ENCODE assay signal across 7 cellular contexts in the genomic region with DNA sequence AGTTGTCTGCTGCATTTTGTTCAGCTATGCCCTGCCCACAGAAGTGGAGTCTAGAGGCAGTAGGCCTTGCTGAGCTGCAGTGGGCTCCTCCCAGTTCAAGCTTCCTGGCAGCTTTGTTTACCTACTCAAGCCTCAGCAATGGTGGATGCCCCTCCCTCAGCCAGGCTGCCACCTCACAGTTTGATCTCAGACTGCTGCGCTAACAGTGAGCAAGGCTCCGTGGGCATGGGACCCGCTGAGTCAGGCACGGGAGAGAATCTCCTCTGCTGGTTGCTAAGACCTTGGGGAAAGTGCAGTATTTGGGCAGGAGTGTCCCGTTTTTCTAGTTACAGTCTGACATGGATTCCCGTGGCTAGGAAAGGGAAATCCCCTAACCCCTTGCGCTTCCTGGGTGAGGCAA. TPM values are rescaled to one million over a fixed set of nuclear protein-coding genes. Genes with fewer than 3 reads are reported as not detected.
DNase-seq lines count a peak whose midpoint lies in the region; TF ChIP-seq lines count a peak whose summit lies in the region.
"Not testable (repeated sequence)": the region's sequence is repeated elsewhere in the genome, so short reads cannot be mapped to it uniquely, and the experiment has no call there.

No MANE protein-coding gene starts in this region.

- dilution Hi-C loops in mammary epithelial cell (cut with HindIII; ENCODE audit: low sequenced_read_pairs): not testable (repeated sequence)

- H3K79me2 ChIP-seq in H9 (ENCODE audit: insufficient read depth, low read length): not testable (repeated sequence)
- H3K79me2 ChIP-seq in mammary epithelial cell (ENCODE audit: insufficient read depth, low read length): peaks cover 28% of the 10 kb centered on the region

- peaks cover 10% of the 10 kb centered on the region for H3K36me3 ChIP-seq in mammary epithelial cell (ENCODE audit: insufficient read depth, low read length)

- not testable (repeated sequence) for H3K4ac ChIP-seq in H9 (ENCODE audit: low read depth, low read length)

- not testable (repeated sequence) for H3K79me1 ChIP-seq in H9 (ENCODE audit: insufficient read depth, low read depth, low read length, poor library complexity, severe bottlenecking)

- not testable (repeated sequence) for H2BK5ac ChIP-seq in H9 (ENCODE audit: insufficient read length, low read length)

- H3K27ac Mint-ChIP-seq in H9: peak overlapping the region in 2 of 3 experiments; percentile 40 to 90; a peak in 3 of 7 replicates
- peak overlapping the region; percentile 69 for H3K27ac Mint-ChIP-seq in T-helper 2 cell treated with Interferon-gamma antibody and Interleukin-4, amounts not matched to agents 5 μg/mL and 100 μg/mL, for 36 hours
- H3K27ac Mint-ChIP-seq in activated CD4-positive, alpha-beta T cell treated with anti-CD3 and anti-CD28 coated beads, Interleukin-2, amount 10 ng/mL, durations not matched to agents 7 days and 5 days: peak overlapping the region; percentile 78
- H3K27ac Mint-ChIP-seq in activated T-cell treated with anti-CD3 and anti-CD28 coated beads, Interleukin-2, amount 50 U/mL, for 24 hours: peak overlapping the region; percentile 51
- peak overlapping the region; percentile 88 for H3K27ac Mint-ChIP-seq in neural crest cell (ENCODE audit: unreplicated experiment)

- H4K8ac ChIP-seq in H9 (replicated peaks; ENCODE audit: insufficient read length, low read depth, low read length): not testable (repeated sequence)

- not testable (repeated sequence) for H3K27ac ChIP-seq in H9 (ENCODE audit: insufficient read length, low read depth, low read length); mammary epithelial cell (ENCODE audit: insufficient read depth, low read depth, low read length)

- H2AK5ac ChIP-seq in H9 (ENCODE audit: insufficient read length, low read length): not testable (repeated sequence)

- not testable (repeated sequence) for H3K56ac ChIP-seq in H9 (ENCODE audit: insufficient read length, low read depth, low read length)

- not testable (repeated sequence) for TF ChIP-seq CTCF in H9 (conservative IDR thresholded peaks at IDR 0.05); mammary epithelial cell (conservative IDR thresholded peaks at IDR 0.05 in 1 of 2, IDR thresholded peaks at IDR 0.05 in 1 of 2; ENCODE audit: extremely low read depth in 1 of 2, insufficient read depth in 1 of 2, low read depth in 1 of 2, low read length in 2 of 2); epithelial cell of esophagus (IDR thresholded peaks at IDR 0.05; ENCODE audit: insufficient read depth, low read depth, low read length, missing control alignments); neural crest cell (conservative IDR thresholded peaks at IDR 0.05)

- H2BK12ac ChIP-seq in H9 (ENCODE audit: insufficient read length, low read depth, low read length): not testable (repeated sequence)

- H3K18ac ChIP-seq in H9 (ENCODE audit: insufficient read length, low read depth, low read length): not testable (repeated sequence)

- not testable (repeated sequence) for H3K4me3 ChIP-seq in mammary epithelial cell (replicated peaks in 1 of 3; ENCODE audit: insufficient read depth in 1 of 3, low read depth in 2 of 3, low read length in 3 of 3); epithelial cell of esophagus (ENCODE audit: low read length)

- not testable (repeated sequence) for H3K9ac ChIP-seq in H9 (ENCODE audit: extremely low read depth, insufficient read length, low read length); mammary epithelial cell (ENCODE audit: insufficient read depth, low read length)

- CTCF ChIA-PET in activated CD4-positive, alpha-beta T cell treated with anti-CD3 and anti-CD28 coated beads, Interleukin-2, amount 10 ng/mL, durations not matched to agents 7 days and 5 days (lab: Charles Lee): interaction anchor here (1.4 kb wide), 1 partner anchor 10 kb away, joined by 3 read pairs; no protein-coding TSS in a partner anchor
- CTCF ChIA-PET in mammary epithelial cell (lab: Charles Lee; ENCODE audit: low non-redundant PET): not testable (repeated sequence)

- DNase-seq in H9; T-helper 2 cell treated with Interferon-gamma antibody and Interleukin-4, amounts not matched to agents 5 μg/mL and 100 μg/mL, for 36 hours (ENCODE audit: low spot score); activated T-cell treated with anti-CD3 and anti-CD28 coated beads, Interleukin-2, amount 50 U/mL, for 24 hours; neural crest cell (ENCODE audit: low read depth, low spot score): not testable (repeated sequence)
- DNase-seq in activated CD4-positive, alpha-beta T cell treated with anti-CD3 and anti-CD28 coated beads, Interleukin-2, amount 10 ng/mL, durations not matched to agents 7 days and 5 days: peak; percentile 12
- DNase-seq in mammary epithelial cell (peak; percentile 16), epithelial cell of esophagus (ENCODE audit: low read depth) (peak; percentile 88)

- not testable (repeated sequence) for H3K27me3 Mint-ChIP-seq in H9 (ENCODE audit: low read depth); T-helper 2 cell treated with Interferon-gamma antibody and Interleukin-4, amounts not matched to agents 5 μg/mL and 100 μg/mL, for 36 hours (ENCODE audit: low read depth); activated CD4-positive, alpha-beta T cell treated with anti-CD3 and anti-CD28 coated beads, Interleukin-2, amount 10 ng/mL, durations not matched to agents 7 days and 5 days; activated T-cell treated with anti-CD3 and anti-CD28 coated beads, Interleukin-2, amount 50 U/mL, for 24 hours; neural crest cell (ENCODE audit: low read depth)

- not testable (repeated sequence) for BruUV-seq in mammary epithelial cell (replicated peaks; lab: Mats Ljungman, UMichigan)

- not testable (repeated sequence) for H4K20me1 ChIP-seq in H9 (ENCODE audit: control insufficient read depth, insufficient read depth, insufficient read length); mammary epithelial cell (ENCODE audit: insufficient read depth, low read length)

- no CpG with 5 or more reads among the region's 7 CpGs for WGBS in H9 (ENCODE audit: extremely low coverage, insufficient read length, low lambda C conversion rate)
- WGBS in mammary epithelial cell (ENCODE audit: low coverage, missing lambda C conversion rate): 89% methylated on average over 7 of the region's 7 CpGs

- not testable (repeated sequence) for H3K14ac ChIP-seq in H9 (ENCODE audit: insufficient read depth, low read length)

- not testable (repeated sequence) for H3K27me3 ChIP-seq in H9 (ENCODE audit: insufficient read depth, low read length); mammary epithelial cell (ENCODE audit: insufficient read depth, low read length)

- not testable (repeated sequence) for H3K4me3 Mint-ChIP-seq in H9; activated CD4-positive, alpha-beta T cell treated with anti-CD3 and anti-CD28 coated beads, Interleukin-2, amount 10 ng/mL, durations not matched to agents 7 days and 5 days; activated T-cell treated with anti-CD3 and anti-CD28 coated beads, Interleukin-2, amount 50 U/mL, for 24 hours; neural crest cell
- H3K4me3 Mint-ChIP-seq in T-helper 2 cell treated with Interferon-gamma antibody and Interleukin-4, amounts not matched to agents 5 μg/mL and 100 μg/mL, for 36 hours: peak overlapping the region; percentile 26

- not testable (repeated sequence) for H2BK15ac ChIP-seq in H9 (ENCODE audit: low read depth, low read length)

- H3K36me3 Mint-ChIP-seq in H9 (ENCODE audit: insufficient read depth in 1 of 3, low read depth in 3 of 3) (peaks cover 31 to 59% (median 43%) of the 10 kb centered on the region in 3 experiments), neural crest cell (ENCODE audit: low read depth) (peaks cover 31% of the 10 kb centered on the region)
- peaks cover 36% of the 10 kb centered on the region for H3K36me3 Mint-ChIP-seq in T-helper 2 cell treated with Interferon-gamma antibody and Interleukin-4, amounts not matched to agents 5 μg/mL and 100 μg/mL, for 36 hours (ENCODE audit: low read depth)
- peaks cover 39% of the 10 kb centered on the region for H3K36me3 Mint-ChIP-seq in activated CD4-positive, alpha-beta T cell treated with anti-CD3 and anti-CD28 coated beads, Interleukin-2, amount 10 ng/mL, durations not matched to agents 7 days and 5 days (ENCODE audit: low read depth)
- peaks cover 55% of the 10 kb centered on the region for H3K36me3 Mint-ChIP-seq in activated T-cell treated with anti-CD3 and anti-CD28 coated beads, Interleukin-2, amount 50 U/mL, for 24 hours (ENCODE audit: low read depth)

- not testable (repeated sequence) for H4K5ac ChIP-seq in H9 (ENCODE audit: insufficient read length, low read depth, low read length)

- not testable (repeated sequence) for H3K9me3 ChIP-seq in H9 (ENCODE audit: control insufficient read depth, low read depth, low read length); mammary epithelial cell (replicated peaks; ENCODE audit: insufficient read depth, low read length)

- H4K91ac ChIP-seq in H9 (ENCODE audit: insufficient read length, low read depth, low read length): not testable (repeated sequence)

- not testable (repeated sequence) for H2AFZ ChIP-seq in H9 (ENCODE audit: low read length); mammary epithelial cell (ENCODE audit: low read depth, low read length)

- H3K4me1 ChIP-seq in H9 (ENCODE audit: insufficient read depth, low read length); mammary epithelial cell (ENCODE audit: insufficient read depth, low read length): not testable (repeated sequence)

- not testable (repeated sequence) for H3K4me2 ChIP-seq in H9 (ENCODE audit: insufficient read depth, insufficient read length, low read length); mammary epithelial cell (ENCODE audit: insufficient read depth, low read depth, low read length)

- H3T11ph ChIP-seq in H9 (ENCODE audit: low read length): not testable (repeated sequence)

- POLR2A ChIA-PET in activated CD4-positive, alpha-beta T cell treated with anti-CD3 and anti-CD28 coated beads, Interleukin-2, amount 10 ng/mL, durations not matched to agents 7 days and 5 days (lab: Charles Lee): not testable (repeated sequence)

- H3K4me1 Mint-ChIP-seq in H9, neural crest cell: not testable (repeated sequence)
- H3K4me1 Mint-ChIP-seq in T-helper 2 cell treated with Interferon-gamma antibody and Interleukin-4, amounts not matched to agents 5 μg/mL and 100 μg/mL, for 36 hours (ENCODE audit: low read depth): peaks cover 14% of the 10 kb centered on the region
- peaks cover 19% of the 10 kb centered on the region for H3K4me1 Mint-ChIP-seq in activated CD4-positive, alpha-beta T cell treated with anti-CD3 and anti-CD28 coated beads, Interleukin-2, amount 10 ng/mL, durations not matched to agents 7 days and 5 days
- peaks cover 20% of the 10 kb centered on the region for H3K4me1 Mint-ChIP-seq in activated T-cell treated with anti-CD3 and anti-CD28 coated beads, Interleukin-2, amount 50 U/mL, for 24 hours (ENCODE audit: low read depth)

- intact Hi-C loops in mammary epithelial cell (cut with micrococcal nuclease): not testable (repeated sequence)

- in situ Hi-C loops in mammary epithelial cell (cut with MboI; ENCODE audit: low sequenced_read_pairs in 2 of 2): not testable (repeated sequence)

- not testable (repeated sequence) for H2BK20ac ChIP-seq in H9 (ENCODE audit: low read depth, low read length, poor library complexity, severe bottlenecking)

- H2BK120ac ChIP-seq in H9 (ENCODE audit: low read depth, low read length, poor library complexity, severe bottlenecking): not testable (repeated sequence)

- H3K23ac ChIP-seq in H9 (ENCODE audit: insufficient read length, low read depth, low read length): not testable (repeated sequence)

- H3K23me2 ChIP-seq in H9 (ENCODE audit: insufficient read length, low read depth, low read length, poor library complexity, severe bottlenecking): not testable (repeated sequence)

- not testable (repeated sequence) for H3K9me3 Mint-ChIP-seq in H9; T-helper 2 cell treated with Interferon-gamma antibody and Interleukin-4, amounts not matched to agents 5 μg/mL and 100 μg/mL, for 36 hours; activated CD4-positive, alpha-beta T cell treated with anti-CD3 and anti-CD28 coated beads, Interleukin-2, amount 10 ng/mL, durations not matched to agents 7 days and 5 days; activated T-cell treated with anti-CD3 and anti-CD28 coated beads, Interleukin-2, amount 50 U/mL, for 24 hours; neural crest cell

RNA-seq across cellular contexts. Expression of gene USP32, which starts 49.4 kb away (rescaled TPM):
- total RNA-seq in H9 (2021) (73.5 and 74.7 TPM in 2 replicates), mammary epithelial cell (10 to 100 TPM; 56.8 to 63.0 TPM), neural crest cell (38.9 and 40.8 TPM in 2 replicates)
- 10 to 100 TPM; 31.7 to 34.0 TPM for total RNA-seq in activated CD4-positive, alpha-beta T cell treated with anti-CD3 and anti-CD28 coated beads, Interleukin-2, amount 10 ng/mL, durations not matched to agents 7 days and 5 days
- polyA plus RNA-seq in mammary epithelial cell: 20.3 TPM
- polyA minus RNA-seq in mammary epithelial cell: 39.0 TPM
